12 cellular contexts compared by ENCODE assay signal in the genomic region with DNA sequence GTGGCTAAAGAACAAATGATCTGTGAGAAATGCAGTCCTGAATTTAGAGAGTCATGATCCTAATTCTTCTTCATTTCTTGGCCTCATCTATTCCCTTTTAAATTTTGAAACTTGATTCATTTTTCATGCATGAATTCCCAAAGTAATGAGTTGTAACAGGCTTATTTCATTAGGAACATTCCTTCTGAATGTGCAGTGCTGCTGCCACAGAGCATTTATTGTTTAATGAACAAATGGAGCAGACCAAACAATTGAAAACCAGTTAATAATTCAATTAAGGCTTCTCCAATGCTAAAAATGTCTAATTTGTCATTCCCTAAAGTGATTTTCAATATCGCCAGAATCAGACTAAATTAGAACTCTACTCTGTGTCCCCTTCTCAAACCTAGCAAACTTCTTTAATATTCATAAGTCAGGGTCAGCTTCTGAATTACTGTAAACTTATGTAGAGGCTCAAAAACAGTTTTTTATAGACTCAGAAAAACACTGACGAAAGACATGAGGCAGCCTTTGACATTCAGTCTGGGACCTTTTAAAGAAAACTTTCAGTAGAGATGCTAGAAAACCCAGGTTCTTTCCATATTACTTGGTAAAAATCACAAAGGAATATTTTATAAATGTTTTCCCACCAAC. TPM values are rescaled to one million over a fixed set of nuclear protein-coding genes. Genes with fewer than 3 reads are reported as not detected.
DNase-seq lines count a peak whose midpoint lies in the region; TF ChIP-seq lines count a peak whose summit lies in the region.
"Had no signal": no experiment of that assay in that cellular context is flagged by ENCODE, and none has a peak within 500 bp of the region (broad histone marks: within the 10 kb centered on the region; RNA-seq: fewer than 3 reads in every experiment).

No MANE protein-coding gene starts in this region.

- 44% methylated on average over 2 of the region's 2 CpGs for WGBS in mammary epithelial cell (ENCODE audit: low coverage, missing lambda C conversion rate)
- WGBS in suprapubic skin = 63% methylated on average over 2 of the region's 2 CpGs

- H3K27ac ChIP-seq in mammary epithelial cell (ENCODE audit: insufficient read depth, low read depth, low read length) = no peak overlapping the region
- peak overlapping the region; percentile 45 for H3K27ac ChIP-seq in suprapubic skin
- H3K27ac ChIP-seq: C4-2B had no signal

- H3K4me1 ChIP-seq in mammary epithelial cell (ENCODE audit: insufficient read depth, low read length) (peaks cover 4% of the 10 kb centered on the region), suprapubic skin (peaks cover 7% of the 10 kb centered on the region)

- H3K27me3 ChIP-seq in mammary epithelial cell (ENCODE audit: insufficient read depth, low read length) (no peaks in the 10 kb centered on the region), suprapubic skin (no peaks in the 10 kb centered on the region)

- in situ Hi-C loops in mammary epithelial cell (cut with MboI; ENCODE audit: low sequenced_read_pairs in 2 of 2) = loop anchor here (10.0 kb wide), 1 partner anchor 750 kb away; no protein-coding TSS in a partner anchor

- no peaks in the 10 kb centered on the region for H4K20me1 ChIP-seq in mammary epithelial cell (ENCODE audit: insufficient read depth, low read length)

- DNase-seq in mammary epithelial cell = peak; percentile 38
- DNase-seq in kidney glomerular epithelial cell (lab: John Stamatoyannopoulos, UW) = peak; percentile 21
- no peak for DNase-seq in suprapubic skin (ENCODE audit: low spot score in 2 of 2)
- no peak for DNase-seq in DMS153 treated with DMSO at 0.1 percent for 48 hours (lab: John Stamatoyannopoulos, UW; ENCODE audit: unreplicated experiment)
- no peak for DNase-seq in stimulated activated naive CD4-positive, alpha-beta T cell treated with Interleukin-2 at 50 U/mL for 16 hours (lab: John Stamatoyannopoulos, UW)
- DNase-seq in OCI-M2 (lab: John Stamatoyannopoulos, UW; ENCODE audit: unreplicated experiment) = no peak
- DNase-seq: NCI-H1048, NCI-H1417 treated with DMSO at 0.1 percent for 48 hours, NCI-H187 had no signal

- H3K36me3 ChIP-seq in mammary epithelial cell (ENCODE audit: insufficient read depth, low read length) (no peaks in the 10 kb centered on the region), suprapubic skin (no peaks in the 10 kb centered on the region)

- intact Hi-C loops in mammary epithelial cell (cut with micrococcal nuclease) = loop anchor here (1.0 to 10.0 kb wide), 4 partner anchors 15 to 754 kb away; a partner anchor contains a TSS

- H3K4me3 ChIP-seq in mammary epithelial cell (replicated peaks in 1 of 3; ENCODE audit: insufficient read depth in 1 of 3, low read depth in 2 of 3, low read length in 3 of 3) (no peak overlapping the region), suprapubic skin (no peak overlapping the region)
- H3K4me3 ChIP-seq: K562 had no signal

- TF ChIP-seq EP300 in Ishikawa (IDR thresholded peaks at IDR 0.05; ENCODE audit: borderline replicate concordance) = peak; percentile 19; the same call in 1 of the 2 replicates
- TF ChIP-seq EP300 in suprapubic skin (IDR thresholded peaks at IDR 0.05) = no peak

- CTCF ChIA-PET in mammary epithelial cell (lab: Charles Lee; ENCODE audit: low non-redundant PET) = interaction anchor here (0.7 kb wide), 1 partner anchor 33 kb away, joined by 5 read pairs; no protein-coding TSS in a partner anchor

- dilution Hi-C loops in mammary epithelial cell (cut with HindIII; ENCODE audit: low sequenced_read_pairs) = no loop called here

- TF ChIP-seq RAD21 in Ishikawa (IDR thresholded peaks at IDR 0.05; ENCODE audit: low read depth) = no peak

- peak overlapping the region; percentile 50 for H3K4me2 ChIP-seq in mammary epithelial cell (ENCODE audit: insufficient read depth, low read depth, low read length)

- BruUV-seq in mammary epithelial cell (replicated peaks; lab: Mats Ljungman, UMichigan) = no TSS peak

- TF ChIP-seq POLR2A in suprapubic skin (IDR thresholded peaks at IDR 0.05) = no peak

- no peaks in the 10 kb centered on the region for H3K79me2 ChIP-seq in mammary epithelial cell (ENCODE audit: insufficient read depth, low read length)

- no peak overlapping the region for H3K9ac ChIP-seq in mammary epithelial cell (ENCODE audit: insufficient read depth, low read length)

- H2AFZ ChIP-seq in mammary epithelial cell (ENCODE audit: low read depth, low read length) = no peak overlapping the region

- TF ChIP-seq CTCF in mammary epithelial cell (conservative IDR thresholded peaks at IDR 0.05 in 1 of 2, IDR thresholded peaks at IDR 0.05 in 1 of 2; ENCODE audit: extremely low read depth in 1 of 2, insufficient read depth in 1 of 2, low read depth in 1 of 2, low read length in 2 of 2) (no peak), suprapubic skin (IDR thresholded peaks at IDR 0.05) (no peak)

- H3K9me3 ChIP-seq in mammary epithelial cell (replicated peaks; ENCODE audit: insufficient read depth, low read length) (no peaks in the 10 kb centered on the region), suprapubic skin (no peaks in the 10 kb centered on the region)

TF ChIP-seq in Ishikawa, 13 proteins besides CTCF, POLR2A, EP300 and RAD21:
- no peak for TF ChIP-seq FOXM1 (IDR thresholded peaks at IDR 0.05; ENCODE audit: borderline replicate concordance, low read depth)
- TF ChIP-seq, protein P1, sequence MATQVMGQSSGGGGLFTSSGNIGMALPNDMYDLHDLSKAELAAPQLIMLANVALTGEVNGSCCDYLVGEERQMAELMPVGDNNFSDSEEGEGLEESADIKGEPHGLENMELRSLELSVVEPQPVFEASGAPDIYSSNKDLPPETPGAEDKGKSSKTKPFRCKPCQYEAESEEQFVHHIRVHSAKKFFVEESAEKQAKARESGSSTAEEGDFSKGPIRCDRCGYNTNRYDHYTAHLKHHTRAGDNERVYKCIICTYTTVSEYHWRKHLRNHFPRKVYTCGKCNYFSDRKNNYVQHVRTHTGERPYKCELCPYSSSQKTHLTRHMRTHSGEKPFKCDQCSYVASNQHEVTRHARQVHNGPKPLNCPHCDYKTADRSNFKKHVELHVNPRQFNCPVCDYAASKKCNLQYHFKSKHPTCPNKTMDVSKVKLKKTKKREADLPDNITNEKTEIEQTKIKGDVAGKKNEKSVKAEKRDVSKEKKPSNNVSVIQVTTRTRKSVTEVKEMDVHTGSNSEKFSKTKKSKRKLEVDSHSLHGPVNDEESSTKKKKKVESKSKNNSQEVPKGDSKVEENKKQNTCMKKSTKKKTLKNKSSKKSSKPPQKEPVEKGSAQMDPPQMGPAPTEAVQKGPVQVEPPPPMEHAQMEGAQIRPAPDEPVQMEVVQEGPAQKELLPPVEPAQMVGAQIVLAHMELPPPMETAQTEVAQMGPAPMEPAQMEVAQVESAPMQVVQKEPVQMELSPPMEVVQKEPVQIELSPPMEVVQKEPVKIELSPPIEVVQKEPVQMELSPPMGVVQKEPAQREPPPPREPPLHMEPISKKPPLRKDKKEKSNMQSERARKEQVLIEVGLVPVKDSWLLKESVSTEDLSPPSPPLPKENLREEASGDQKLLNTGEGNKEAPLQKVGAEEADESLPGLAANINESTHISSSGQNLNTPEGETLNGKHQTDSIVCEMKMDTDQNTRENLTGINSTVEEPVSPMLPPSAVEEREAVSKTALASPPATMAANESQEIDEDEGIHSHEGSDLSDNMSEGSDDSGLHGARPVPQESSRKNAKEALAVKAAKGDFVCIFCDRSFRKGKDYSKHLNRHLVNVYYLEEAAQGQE (IDR thresholded peaks at IDR 0.05; ENCODE audit: low read depth) = no peak
- no peak for TF ChIP-seq TAF1 (IDR thresholded peaks at IDR 0.05; ENCODE audit: low read depth)
- TF ChIP-seq CREB1 (IDR thresholded peaks at IDR 0.05; ENCODE audit: low read depth) = no peak
- no peak for TF ChIP-seq CEBPB (IDR thresholded peaks at IDR 0.05)
- TF ChIP-seq, protein P2, sequence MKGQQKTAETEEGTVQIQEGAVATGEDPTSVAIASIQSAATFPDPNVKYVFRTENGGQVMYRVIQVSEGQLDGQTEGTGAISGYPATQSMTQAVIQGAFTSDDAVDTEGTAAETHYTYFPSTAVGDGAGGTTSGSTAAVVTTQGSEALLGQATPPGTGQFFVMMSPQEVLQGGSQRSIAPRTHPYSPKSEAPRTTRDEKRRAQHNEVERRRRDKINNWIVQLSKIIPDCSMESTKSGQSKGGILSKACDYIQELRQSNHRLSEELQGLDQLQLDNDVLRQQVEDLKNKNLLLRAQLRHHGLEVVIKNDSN (IDR thresholded peaks at IDR 0.05) = no peak
- no peak for TF ChIP-seq TCF12 (IDR thresholded peaks at IDR 0.05; ENCODE audit: low read depth)
- no peak for TF ChIP-seq EGR1 (IDR thresholded peaks at IDR 0.05)
- peak; percentile 12; the same call in 1 of the 2 replicates for TF ChIP-seq NFIC (IDR thresholded peaks at IDR 0.05)
- TF ChIP-seq TEAD4 (IDR thresholded peaks at IDR 0.05) = 0 out of 2 replicates have a peak, but pooled peaks have one; percentile 32
- TF ChIP-seq, protein P3, sequence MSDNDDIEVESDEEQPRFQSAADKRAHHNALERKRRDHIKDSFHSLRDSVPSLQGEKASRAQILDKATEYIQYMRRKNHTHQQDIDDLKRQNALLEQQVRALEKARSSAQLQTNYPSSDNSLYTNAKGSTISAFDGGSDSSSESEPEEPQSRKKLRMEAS (IDR thresholded peaks at IDR 0.05) = no peak
- TF ChIP-seq ZBTB7A (IDR thresholded peaks at IDR 0.05; ENCODE audit: low read depth) = no peak
- TF ChIP-seq YY1 (IDR thresholded peaks at IDR 0.05; ENCODE audit: low read depth) = no peak
TF ChIP-seq in Ishikawa: peak in this region for 2.

RNA-seq across cellular contexts. Expression of a gene that starts 14.5 kb away (rescaled TPM):
- total RNA-seq in mammary epithelial cell (1 to 10 TPM in 1 of 2 donors, under 1 TPM in 1; 0.67 to 3.1 TPM), suprapubic skin (10 to 100 TPM in 1 of 4 donors, under 1 TPM in 1, not detected in 2; 0.57 to 10.6 TPM)
- 0.16 TPM for polyA plus RNA-seq in mammary epithelial cell
- not detected for polyA minus RNA-seq in mammary epithelial cell

RNA-seq across cellular contexts. Expression of a gene that starts 45.0 kb away (rescaled TPM):
- 10 to 100 TPM; 74.2 to 76.2 TPM for total RNA-seq in mammary epithelial cell
- polyA plus RNA-seq in mammary epithelial cell = 14.1 TPM
- polyA minus RNA-seq in mammary epithelial cell = 4.3 TPM
- total RNA-seq in suprapubic skin = 10 to 100 TPM; 30.7 to 81.4 (median 44.6) TPM

Comparison
In these comparisons a context has a peak if more than half of its experiments do, and no peak if none do; other contexts are left out.
1. DNase-seq: peak in mammary epithelial cell (single experiment) and kidney glomerular epithelial cell (single experiment); none in suprapubic skin (0 of 2), DMS153 treated with DMSO at 0.1 percent for 48 hours (single experiment), stimulated activated naive CD4-positive, alpha-beta T cell treated with Interleukin-2 at 50 U/mL for 16 hours (single experiment) and OCI-M2 (single experiment).